ENCODE assay signal across 8 cellular contexts in the genomic region with DNA sequence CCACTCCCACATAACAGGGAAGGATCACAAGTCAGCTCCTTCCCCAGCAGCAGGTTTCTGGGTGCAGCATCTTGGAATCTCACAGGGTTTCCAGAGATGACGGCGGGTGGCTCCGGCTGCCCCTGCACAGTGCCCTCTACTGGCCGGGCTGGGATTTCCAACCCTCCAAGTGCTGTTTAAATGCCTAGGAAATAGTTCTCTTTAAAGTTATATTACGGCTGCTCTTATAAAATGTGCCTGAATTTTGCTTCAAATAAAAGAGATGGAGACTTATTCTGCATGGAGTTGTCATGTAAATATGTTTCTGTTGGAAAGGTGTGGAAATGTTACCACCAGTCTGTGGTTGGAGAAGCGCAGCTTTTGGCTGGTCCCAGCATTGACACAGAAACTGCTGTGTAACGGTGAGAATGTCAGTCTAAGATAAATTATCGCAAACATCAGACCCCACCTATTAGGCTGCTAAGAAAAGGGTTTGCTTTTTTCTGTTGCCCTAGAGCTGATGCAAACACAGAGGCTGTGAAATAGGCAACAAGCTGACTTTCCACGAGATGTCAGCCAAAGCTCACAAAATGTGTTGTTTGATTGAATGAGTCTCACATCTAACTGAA. TPM values are rescaled to one million over a fixed set of nuclear protein-coding genes. Genes with fewer than 3 reads are reported as not detected.
A peak's percentile ranks its signal among the peaks of the same experiment; 100 is the strongest.
DNase-seq lines count a peak whose midpoint lies in the region; ATAC-seq, FAIRE-seq and TF ChIP-seq lines count a peak whose summit lies in the region.

No MANE protein-coding gene starts in this region.

- FAIRE-seq in frontal cortex (lab: Jason Lieb, UNC) = no peak

- no peak overlapping the region for H3K4me3 Mint-ChIP-seq in activated CD4-positive, alpha-beta memory T cell treated with anti-CD3 and anti-CD28 coated beads for 36 hours

- H3K9me3 Mint-ChIP-seq in activated CD4-positive, alpha-beta memory T cell treated with anti-CD3 and anti-CD28 coated beads for 36 hours = no peaks in the 10 kb centered on the region

- no peak for ATAC-seq in omental fat pad (ENCODE audit: low FRiP score)
- ATAC-seq in HG02970 (IDR thresholded peaks at IDR 0.05; ENCODE audit: low FRiP score, unreplicated experiment) = no peak

- DNase-seq in ELF-1 (ENCODE audit: low read depth, low spot score) = peak; percentile 52
- DNase-seq in NCI-H146 treated with DMSO at 0.1 percent for 48 hours (lab: John Stamatoyannopoulos, UW; ENCODE audit: unreplicated experiment) = peak; percentile 22
- DNase-seq in activated CD4-positive, alpha-beta memory T cell treated with anti-CD3 and anti-CD28 coated beads for 36 hours = peak; percentile 72
- no peak for DNase-seq in fibroblast of the aortic adventitia (ENCODE audit: low read depth)
- peak; percentile 55 for DNase-seq in stimulated activated CD4-positive, alpha-beta T cell treated with anti-CD3 and anti-CD28 coated beads, Interleukin-1b, Interleukin-23, amount 100 ng/mL, for 48 hours
- no peak for DNase-seq in omental fat pad (ENCODE audit: low spot score)
- DNase-seq in frontal cortex (ENCODE audit: low spot score in 2 of 2) = no peak

- peaks cover 17% of the 10 kb centered on the region for H3K36me3 Mint-ChIP-seq in activated CD4-positive, alpha-beta memory T cell treated with anti-CD3 and anti-CD28 coated beads for 36 hours

- H3K4me1 Mint-ChIP-seq in activated CD4-positive, alpha-beta memory T cell treated with anti-CD3 and anti-CD28 coated beads for 36 hours (ENCODE audit: low read depth) = peaks cover 14% of the 10 kb centered on the region

- H3K4me3 ChIP-seq in fibroblast of the aortic adventitia (ENCODE audit: low read depth, low read length) = no peak overlapping the region

- H3K27ac Mint-ChIP-seq in activated CD4-positive, alpha-beta memory T cell treated with anti-CD3 and anti-CD28 coated beads for 36 hours = no peak overlapping the region

- peaks cover 1% of the 10 kb centered on the region for H3K27me3 Mint-ChIP-seq in activated CD4-positive, alpha-beta memory T cell treated with anti-CD3 and anti-CD28 coated beads for 36 hours

- TF ChIP-seq CTCF in fibroblast of the aortic adventitia (IDR thresholded peaks at IDR 0.05; ENCODE audit: insufficient read depth, low read length) = peak; percentile 60
- TF ChIP-seq CTCF in omental fat pad (IDR thresholded peaks at IDR 0.05) = no peak

- intact Hi-C loops in activated CD4-positive, alpha-beta memory T cell treated with anti-CD3 and anti-CD28 coated beads for 36 hours (cut with micrococcal nuclease) = loop anchor here (10.0 kb wide), 3 partner anchors 293 to 593 kb away; a partner anchor contains a TSS

- POLR2A ChIA-PET in activated CD4-positive, alpha-beta memory T cell treated with anti-CD3 and anti-CD28 coated beads for 36 hours (lab: Charles Lee) = no interaction called here

- CTCF ChIA-PET in activated CD4-positive, alpha-beta memory T cell treated with anti-CD3 and anti-CD28 coated beads for 36 hours (lab: Charles Lee) = interaction anchor here (0.7 to 3.2 kb wide), 9 partner anchors 9 to 293 kb away, joined by 3 to 26 read pairs (median 5); no protein-coding TSS in a partner anchor

RNA-seq across cellular contexts. Expression of a gene that starts 3.3 kb away (rescaled TPM):
- total RNA-seq in activated CD4-positive, alpha-beta memory T cell treated with anti-CD3 and anti-CD28 coated beads for 36 hours = 100 to 1,000 TPM in 1 of 2 experiments, 10 to 100 TPM in 1; 98.4 to 102 TPM
- 1.1 and 34.9 TPM in 2 replicates for total RNA-seq in fibroblast of the aortic adventitia (ENCODE audit: low replicate concordance)
- 1 to 10 TPM in 1 of 4 donors, under 1 TPM in 2, not detected in 1; 0.09 to 2.3 (median 0.13) TPM for total RNA-seq in omental fat pad
- total RNA-seq in frontal cortex = 2.0 TPM

RNA-seq across cellular contexts. Expression of a gene that starts 59.6 kb away (rescaled TPM):
- not detected for total RNA-seq in activated CD4-positive, alpha-beta memory T cell treated with anti-CD3 and anti-CD28 coated beads for 36 hours
- total RNA-seq in fibroblast of the aortic adventitia (ENCODE audit: low replicate concordance) = 0.63 TPM in 1 of 2 replicates, not detected in the other
- total RNA-seq in omental fat pad = not detected
- 0.41 TPM for total RNA-seq in frontal cortex

Comparison
In these comparisons a context has a peak if more than half of its experiments do, and no peak if none do; other contexts are left out.
1. DNase-seq: peak in ELF-1 (single experiment), NCI-H146 treated with DMSO at 0.1 percent for 48 hours (single experiment), activated CD4-positive, alpha-beta memory T cell treated with anti-CD3 and anti-CD28 coated beads for 36 hours (single experiment) and stimulated activated CD4-positive, alpha-beta T cell treated with anti-CD3 and anti-CD28 coated beads, Interleukin-1b, Interleukin-23, amount 100 ng/mL, for 48 hours (single experiment); none in fibroblast of the aortic adventitia (single experiment), omental fat pad (single experiment) and frontal cortex (0 of 2).